In the genomic region with DNA sequence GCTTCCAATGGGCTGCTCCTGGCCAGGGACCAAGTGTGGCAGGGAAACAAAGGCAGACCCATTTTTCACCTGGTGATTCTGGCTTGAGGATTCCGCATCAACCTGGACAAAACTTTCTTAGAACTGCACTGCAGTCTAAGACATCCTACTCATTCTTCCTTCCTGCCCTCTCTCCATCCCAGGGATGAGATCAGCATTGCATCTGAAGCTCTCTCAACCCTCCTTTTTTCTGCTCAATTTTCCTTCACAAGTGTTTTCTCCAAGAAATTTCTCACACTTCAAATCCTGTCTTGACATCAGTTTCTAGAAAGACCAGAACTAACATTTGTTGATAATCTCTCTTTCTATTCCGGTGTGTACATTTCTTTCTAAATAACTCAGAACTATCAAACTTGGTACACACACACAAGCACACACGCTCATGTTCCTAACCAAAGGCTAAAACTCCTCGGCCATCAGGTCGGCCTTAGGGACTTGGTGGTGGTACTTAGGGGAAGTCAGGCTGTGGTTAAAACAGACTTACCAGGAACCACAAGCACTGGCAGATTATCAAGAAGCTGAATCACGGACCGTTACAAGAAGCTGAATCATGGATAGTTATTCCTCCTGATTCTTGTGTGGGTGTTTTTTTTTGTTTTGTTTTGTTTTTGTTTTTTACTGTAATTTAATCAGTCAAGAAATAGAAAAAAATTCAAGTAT, we compare ENCODE assay signal across 8 cellular contexts. TPM values are rescaled to one million over a fixed set of nuclear protein-coding genes. Genes with fewer than 3 reads are reported as not detected.
DNase-seq lines count a peak whose midpoint lies in the region; ATAC-seq and TF ChIP-seq lines count a peak whose summit lies in the region.

No MANE protein-coding gene starts in this region.

- intact Hi-C loops in left ventricle myocardium inferior (cut with micrococcal nuclease): no loop called here

- no peak for ATAC-seq in activated naive CD8-positive, alpha-beta T cell treated with anti-CD3 and anti-CD28 coated beads, Interleukin-2, amount 50 U/mL, for 24 hours

- no peak overlapping the region for H3K27ac Mint-ChIP-seq in mesothelial cell of epicardium
- H3K27ac Mint-ChIP-seq in activated naive CD8-positive, alpha-beta T cell treated with anti-CD3 and anti-CD28 coated beads, Interleukin-2, amount 50 U/mL, for 24 hours: no peak overlapping the region

- H3K4me1 ChIP-seq in SJSA1 (replicated peaks) (peaks cover 13% of the 10 kb centered on the region), left ventricle myocardium inferior (no peaks in the 10 kb centered on the region)

- DNase-seq in A172 (ENCODE audit: low spot score): peak; percentile 96
- peak; percentile 25 for DNase-seq in GOT3 (lab: John Stamatoyannopoulos, UW)
- DNase-seq in SJSA1 (ENCODE audit: low read depth in 1 of 2, low spot score in 2 of 2): peak; percentile 70 to 77
- peak; percentile 96 for DNase-seq in fibroblast of villous mesenchyme (ENCODE audit: low read depth)
- DNase-seq in mesothelial cell of epicardium (ENCODE audit: low spot score in 2 of 2, unreplicated experiment in 2 of 2): no peak
- no peak for DNase-seq in left ventricle myocardium inferior
- no peak for DNase-seq in activated naive CD8-positive, alpha-beta T cell treated with anti-CD3 and anti-CD28 coated beads, Interleukin-2, amount 50 U/mL, for 24 hours
- no peak for DNase-seq in AML-193 (lab: John Stamatoyannopoulos, UW)

- no peak overlapping the region for H3K4me3 ChIP-seq in SJSA1
- no peak overlapping the region for H3K4me3 ChIP-seq in fibroblast of villous mesenchyme (ENCODE audit: low read depth, low read length)
- no peak overlapping the region for H3K4me3 ChIP-seq in left ventricle myocardium inferior

- H3K9me3 ChIP-seq in SJSA1 (replicated peaks) (no peaks in the 10 kb centered on the region), left ventricle myocardium inferior (replicated peaks) (no peaks in the 10 kb centered on the region)

- no peaks in the 10 kb centered on the region for H3K4me1 Mint-ChIP-seq in mesothelial cell of epicardium
- H3K4me1 Mint-ChIP-seq in activated naive CD8-positive, alpha-beta T cell treated with anti-CD3 and anti-CD28 coated beads, Interleukin-2, amount 50 U/mL, for 24 hours: peaks cover 6% of the 10 kb centered on the region

- H3K36me3 Mint-ChIP-seq in mesothelial cell of epicardium: no peaks in the 10 kb centered on the region
- H3K36me3 Mint-ChIP-seq in activated naive CD8-positive, alpha-beta T cell treated with anti-CD3 and anti-CD28 coated beads, Interleukin-2, amount 50 U/mL, for 24 hours (ENCODE audit: low read depth): no peaks in the 10 kb centered on the region

- no peak overlapping the region for H3K27ac ChIP-seq in SJSA1
- H3K27ac ChIP-seq in left ventricle myocardium inferior (replicated peaks): no peak overlapping the region

- no peak overlapping the region for H3K4me3 Mint-ChIP-seq in mesothelial cell of epicardium
- no peak overlapping the region for H3K4me3 Mint-ChIP-seq in activated naive CD8-positive, alpha-beta T cell treated with anti-CD3 and anti-CD28 coated beads, Interleukin-2, amount 50 U/mL, for 24 hours

- no peaks in the 10 kb centered on the region for H3K9me3 Mint-ChIP-seq in mesothelial cell of epicardium
- H3K9me3 Mint-ChIP-seq in activated naive CD8-positive, alpha-beta T cell treated with anti-CD3 and anti-CD28 coated beads, Interleukin-2, amount 50 U/mL, for 24 hours: no peaks in the 10 kb centered on the region

- H3K27me3 ChIP-seq in SJSA1 (replicated peaks) (no peaks in the 10 kb centered on the region), left ventricle myocardium inferior (ENCODE audit: low read depth) (no peaks in the 10 kb centered on the region)

- H3K36me3 ChIP-seq in SJSA1 (no peaks in the 10 kb centered on the region), left ventricle myocardium inferior (no peaks in the 10 kb centered on the region)

- H3K27me3 Mint-ChIP-seq in mesothelial cell of epicardium (ENCODE audit: low read depth): no peaks in the 10 kb centered on the region
- H3K27me3 Mint-ChIP-seq in activated naive CD8-positive, alpha-beta T cell treated with anti-CD3 and anti-CD28 coated beads, Interleukin-2, amount 50 U/mL, for 24 hours: peaks cover 10% of the 10 kb centered on the region

- TF ChIP-seq CTCF in fibroblast of villous mesenchyme (IDR thresholded peaks at IDR 0.05; ENCODE audit: insufficient read depth, low read depth, low read length) (no peak), mesothelial cell of epicardium (IDR thresholded peaks at IDR 0.05; ENCODE audit: unreplicated experiment) (no peak), left ventricle myocardium inferior (IDR thresholded peaks at IDR 0.05; ENCODE audit: borderline replicate concordance) (no peak)

RNA-seq across cellular contexts. Expression of a gene that starts 21.0 kb away (rescaled TPM):
- 4.3 and 5.3 TPM in 2 replicates for total RNA-seq in A172 (2014; rRNA removed; shearing (Covaris generic))
- 0.08 TPM in 1 of 2 replicates, not detected in the other for total RNA-seq in SJSA1 (2014; rRNA removed; shearing (Covaris generic))
- total RNA-seq in fibroblast of villous mesenchyme (0.32 and 0.86 TPM in 2 replicates), mesothelial cell of epicardium (36.8 to 41.0 TPM (median 37.5 TPM) in 3 replicates), left ventricle myocardium inferior (24.5 TPM)

Comparison
In these comparisons a context has a peak if more than half of its experiments do, and no peak if none do; other contexts are left out.
1. DNase-seq: peak in A172 (single experiment), GOT3 (single experiment), SJSA1 (2 of 2) and fibroblast of villous mesenchyme (single experiment); none in mesothelial cell of epicardium (0 of 2), left ventricle myocardium inferior (single experiment), activated naive CD8-positive, alpha-beta T cell treated with anti-CD3 and anti-CD28 coated beads, Interleukin-2, amount 50 U/mL, for 24 hours (single experiment) and AML-193 (0 of 2).